ENCODE assay signal across 1 cellular context in the genomic region with DNA sequence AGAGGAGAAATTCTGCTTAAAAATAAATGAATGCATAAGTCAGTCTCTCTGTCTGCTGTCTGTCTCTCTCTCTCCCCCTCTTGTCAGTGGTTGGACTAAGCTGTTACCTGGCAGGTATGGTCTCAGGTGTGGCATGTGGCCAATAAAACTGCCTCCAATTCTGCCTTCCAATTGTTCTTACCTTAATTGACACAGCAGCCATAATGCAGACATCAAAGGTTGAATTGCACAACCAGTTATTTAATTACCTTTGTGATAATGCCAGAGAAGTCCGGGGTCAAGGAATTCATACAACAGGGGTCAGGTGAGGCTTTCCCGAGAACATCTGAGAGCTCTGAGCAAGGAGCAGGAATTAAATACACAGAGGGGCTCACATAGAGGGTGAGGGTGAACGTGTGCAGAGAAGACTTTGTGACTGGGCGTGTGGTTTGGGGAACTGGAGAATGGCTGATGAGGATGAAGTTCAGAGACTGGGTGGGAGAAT.
A peak's percentile ranks its signal among the peaks of the same experiment; 100 is the strongest.
TF ChIP-seq lines count a peak whose summit lies in the region.

No MANE protein-coding gene starts in this region.

TF ChIP-seq in HepG2, 621 proteins besides CTCF, POLR2A, EP300 and RAD21 (continued from another document and continues in another):
- TF ChIP-seq, protein P1, sequence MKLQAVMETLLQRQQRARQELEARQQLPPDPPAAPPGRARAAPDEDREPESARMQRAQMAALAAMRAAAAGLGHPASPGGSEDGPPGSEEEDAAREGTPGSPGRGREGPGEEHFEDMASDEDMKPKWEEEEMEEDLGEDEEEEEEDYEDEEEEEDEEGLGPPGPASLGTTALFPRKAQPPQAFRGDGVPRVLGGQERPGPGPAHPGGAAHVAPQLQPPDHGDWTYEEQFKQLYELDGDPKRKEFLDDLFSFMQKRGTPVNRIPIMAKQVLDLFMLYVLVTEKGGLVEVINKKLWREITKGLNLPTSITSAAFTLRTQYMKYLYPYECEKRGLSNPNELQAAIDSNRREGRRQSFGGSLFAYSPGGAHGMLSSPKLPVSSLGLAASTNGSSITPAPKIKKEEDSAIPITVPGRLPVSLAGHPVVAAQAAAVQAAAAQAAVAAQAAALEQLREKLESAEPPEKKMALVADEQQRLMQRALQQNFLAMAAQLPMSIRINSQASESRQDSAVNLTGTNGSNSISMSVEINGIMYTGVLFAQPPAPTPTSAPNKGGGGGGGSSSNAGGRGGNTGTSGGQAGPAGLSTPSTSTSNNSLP (IDR thresholded peaks at IDR 0.05; ENCODE audit: low read depth, low read length): peak; percentile 86
- TF ChIP-seq MEIS1 (CRISPR knock-in tag; IDR thresholded peaks at IDR 0.05; ENCODE audit: borderline replicate concordance): no peak
- TF ChIP-seq ZFP36 (IDR thresholded peaks at IDR 0.05; ENCODE audit: borderline replicate concordance, low read depth, low read length, partially characterized antibody): no peak
- TF ChIP-seq RXRA (CRISPR knock-in tag; IDR thresholded peaks at IDR 0.05): peak; percentile 45; the same call in 1 of the 2 replicates
- TF ChIP-seq ZNF317 (CRISPR knock-in tag; IDR thresholded peaks at IDR 0.05): peak; percentile 57; the same call in 1 of the 2 replicates
- TF ChIP-seq ZNF331 (CRISPR knock-in tag; IDR thresholded peaks at IDR 0.05): 0 out of 2 replicates have a peak, but pooled peaks have one; percentile 23
- TF ChIP-seq PRPF4 (IDR thresholded peaks at IDR 0.05; ENCODE audit: low read depth, low read length, poor library complexity, severe bottlenecking): no peak
- peak; percentile 48; the same call in 1 of the 2 replicates for TF ChIP-seq HDAC2 (CRISPR knock-in tag; IDR thresholded peaks at IDR 0.05)
- TF ChIP-seq, protein P2, sequence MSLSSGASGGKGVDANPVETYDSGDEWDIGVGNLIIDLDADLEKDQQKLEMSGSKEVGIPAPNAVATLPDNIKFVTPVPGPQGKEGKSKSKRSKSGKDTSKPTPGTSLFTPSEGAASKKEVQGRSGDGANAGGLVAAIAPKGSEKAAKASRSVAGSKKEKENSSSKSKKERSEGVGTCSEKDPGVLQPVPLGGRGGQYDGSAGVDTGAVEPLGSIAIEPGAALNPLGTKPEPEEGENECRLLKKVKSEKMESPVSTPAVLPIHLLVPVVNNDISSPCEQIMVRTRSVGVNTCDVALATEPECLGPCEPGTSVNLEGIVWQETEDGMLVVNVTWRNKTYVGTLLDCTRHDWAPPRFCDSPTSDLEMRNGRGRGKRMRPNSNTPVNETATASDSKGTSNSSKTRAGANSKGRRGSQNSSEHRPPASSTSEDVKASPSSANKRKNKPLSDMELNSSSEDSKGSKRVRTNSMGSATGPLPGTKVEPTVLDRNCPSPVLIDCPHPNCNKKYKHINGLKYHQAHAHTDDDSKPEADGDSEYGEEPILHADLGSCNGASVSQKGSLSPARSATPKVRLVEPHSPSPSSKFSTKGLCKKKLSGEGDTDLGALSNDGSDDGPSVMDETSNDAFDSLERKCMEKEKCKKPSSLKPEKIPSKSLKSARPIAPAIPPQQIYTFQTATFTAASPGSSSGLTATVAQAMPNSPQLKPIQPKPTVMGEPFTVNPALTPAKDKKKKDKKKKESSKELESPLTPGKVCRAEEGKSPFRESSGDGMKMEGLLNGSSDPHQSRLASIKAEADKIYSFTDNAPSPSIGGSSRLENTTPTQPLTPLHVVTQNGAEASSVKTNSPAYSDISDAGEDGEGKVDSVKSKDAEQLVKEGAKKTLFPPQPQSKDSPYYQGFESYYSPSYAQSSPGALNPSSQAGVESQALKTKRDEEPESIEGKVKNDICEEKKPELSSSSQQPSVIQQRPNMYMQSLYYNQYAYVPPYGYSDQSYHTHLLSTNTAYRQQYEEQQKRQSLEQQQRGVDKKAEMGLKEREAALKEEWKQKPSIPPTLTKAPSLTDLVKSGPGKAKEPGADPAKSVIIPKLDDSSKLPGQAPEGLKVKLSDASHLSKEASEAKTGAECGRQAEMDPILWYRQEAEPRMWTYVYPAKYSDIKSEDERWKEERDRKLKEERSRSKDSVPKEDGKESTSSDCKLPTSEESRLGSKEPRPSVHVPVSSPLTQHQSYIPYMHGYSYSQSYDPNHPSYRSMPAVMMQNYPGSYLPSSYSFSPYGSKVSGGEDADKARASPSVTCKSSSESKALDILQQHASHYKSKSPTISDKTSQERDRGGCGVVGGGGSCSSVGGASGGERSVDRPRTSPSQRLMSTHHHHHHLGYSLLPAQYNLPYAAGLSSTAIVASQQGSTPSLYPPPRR (CRISPR knock-in tag; IDR thresholded peaks at IDR 0.05; ENCODE audit: borderline replicate concordance): peak; percentile 24; the same call in 1 of the 2 replicates
- peak; percentile 77; the same call in 1 of the 2 replicates for TF ChIP-seq NCOR1 (IDR thresholded peaks at IDR 0.05; ENCODE audit: borderline replicate concordance, low read length)
- TF ChIP-seq ZEB1 (IDR thresholded peaks at IDR 0.05; ENCODE audit: insufficient replicate concordance, low read depth): peak; percentile 96
- TF ChIP-seq, protein P3, sequence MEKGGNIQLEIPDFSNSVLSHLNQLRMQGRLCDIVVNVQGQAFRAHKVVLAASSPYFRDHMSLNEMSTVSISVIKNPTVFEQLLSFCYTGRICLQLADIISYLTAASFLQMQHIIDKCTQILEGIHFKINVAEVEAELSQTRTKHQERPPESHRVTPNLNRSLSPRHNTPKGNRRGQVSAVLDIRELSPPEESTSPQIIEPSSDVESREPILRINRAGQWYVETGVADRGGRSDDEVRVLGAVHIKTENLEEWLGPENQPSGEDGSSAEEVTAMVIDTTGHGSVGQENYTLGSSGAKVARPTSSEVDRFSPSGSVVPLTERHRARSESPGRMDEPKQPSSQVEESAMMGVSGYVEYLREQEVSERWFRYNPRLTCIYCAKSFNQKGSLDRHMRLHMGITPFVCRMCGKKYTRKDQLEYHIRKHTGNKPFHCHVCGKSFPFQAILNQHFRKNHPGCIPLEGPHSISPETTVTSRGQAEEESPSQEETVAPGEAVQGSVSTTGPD (CRISPR knock-in tag; IDR thresholded peaks at IDR 0.05): peak; percentile 27; the same call in 1 of the 2 replicates
- 0 out of 2 replicates have a peak, but pooled peaks have one; percentile 24 for TF ChIP-seq FOSL2 (CRISPR knock-in tag; IDR thresholded peaks at IDR 0.05)
- TF ChIP-seq SOX5 (CRISPR knock-in tag; IDR thresholded peaks at IDR 0.05; ENCODE audit: borderline replicate concordance): peak; percentile 96
- TF ChIP-seq PPARG (CRISPR knock-in tag; conservative IDR thresholded peaks at IDR 0.05): 0 out of 2 replicates have a peak, but pooled peaks have one; percentile 22
- peak; percentile 48 for TF ChIP-seq ZMYM4 (CRISPR knock-in tag; IDR thresholded peaks at IDR 0.05)
- TF ChIP-seq SMAD9 (CRISPR knock-in tag; IDR thresholded peaks at IDR 0.05): no peak
- peak; percentile 35; the same call in 1 of the 2 replicates for TF ChIP-seq KDM6A (CRISPR knock-in tag; IDR thresholded peaks at IDR 0.05; ENCODE audit: low read depth)
- peak; percentile 65 for TF ChIP-seq RXRB (CRISPR knock-in tag; IDR thresholded peaks at IDR 0.05; ENCODE audit: borderline replicate concordance)
- TF ChIP-seq GATAD2A (CRISPR knock-in tag; IDR thresholded peaks at IDR 0.05): peak; percentile 78
- peak; percentile 39 for TF ChIP-seq FOXA3 (CRISPR knock-in tag; IDR thresholded peaks at IDR 0.05)
- TF ChIP-seq FOXA1 (IDR thresholded peaks at IDR 0.05): no peak
- TF ChIP-seq FOXA1 (CRISPR knock-in tag; IDR thresholded peaks at IDR 0.05): peak; percentile 53; the same call in 1 of the 2 replicates
- peak; percentile 76; the same call in 1 of the 2 replicates for TF ChIP-seq TCF7L2 (IDR thresholded peaks at IDR 0.05; ENCODE audit: low read depth, low read length)
- no peak for TF ChIP-seq POLR2AphosphoS2 (IDR thresholded peaks at IDR 0.05; ENCODE audit: low read depth, low read length)
- peak; percentile 73 for TF ChIP-seq TEAD3 (CRISPR knock-in tag; optimal IDR thresholded peaks at IDR 0.05; ENCODE audit: borderline replicate concordance)
- TF ChIP-seq, protein P4, sequence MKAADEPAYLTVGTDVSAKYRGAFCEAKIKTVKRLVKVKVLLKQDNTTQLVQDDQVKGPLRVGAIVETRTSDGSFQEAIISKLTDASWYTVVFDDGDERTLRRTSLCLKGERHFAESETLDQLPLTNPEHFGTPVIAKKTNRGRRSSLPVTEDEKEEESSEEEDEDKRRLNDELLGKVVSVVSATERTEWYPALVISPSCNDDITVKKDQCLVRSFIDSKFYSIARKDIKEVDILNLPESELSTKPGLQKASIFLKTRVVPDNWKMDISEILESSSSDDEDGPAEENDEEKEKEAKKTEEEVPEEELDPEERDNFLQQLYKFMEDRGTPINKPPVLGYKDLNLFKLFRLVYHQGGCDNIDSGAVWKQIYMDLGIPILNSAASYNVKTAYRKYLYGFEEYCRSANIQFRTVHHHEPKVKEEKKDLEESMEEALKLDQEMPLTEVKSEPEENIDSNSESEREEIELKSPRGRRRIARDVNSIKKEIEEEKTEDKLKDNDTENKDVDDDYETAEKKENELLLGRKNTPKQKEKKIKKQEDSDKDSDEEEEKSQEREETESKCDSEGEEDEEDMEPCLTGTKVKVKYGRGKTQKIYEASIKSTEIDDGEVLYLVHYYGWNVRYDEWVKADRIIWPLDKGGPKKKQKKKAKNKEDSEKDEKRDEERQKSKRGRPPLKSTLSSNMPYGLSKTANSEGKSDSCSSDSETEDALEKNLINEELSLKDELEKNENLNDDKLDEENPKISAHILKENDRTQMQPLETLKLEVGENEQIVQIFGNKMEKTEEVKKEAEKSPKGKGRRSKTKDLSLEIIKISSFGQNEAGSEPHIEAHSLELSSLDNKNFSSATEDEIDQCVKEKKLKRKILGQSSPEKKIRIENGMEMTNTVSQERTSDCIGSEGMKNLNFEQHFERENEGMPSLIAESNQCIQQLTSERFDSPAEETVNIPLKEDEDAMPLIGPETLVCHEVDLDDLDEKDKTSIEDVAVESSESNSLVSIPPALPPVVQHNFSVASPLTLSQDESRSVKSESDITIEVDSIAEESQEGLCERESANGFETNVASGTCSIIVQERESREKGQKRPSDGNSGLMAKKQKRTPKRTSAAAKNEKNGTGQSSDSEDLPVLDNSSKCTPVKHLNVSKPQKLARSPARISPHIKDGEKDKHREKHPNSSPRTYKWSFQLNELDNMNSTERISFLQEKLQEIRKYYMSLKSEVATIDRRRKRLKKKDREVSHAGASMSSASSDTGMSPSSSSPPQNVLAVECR (CRISPR knock-in tag; IDR thresholded peaks at IDR 0.05; ENCODE audit: borderline replicate concordance): 0 out of 2 replicates have a peak, but pooled peaks have one; percentile 17
- 0 out of 2 replicates have a peak, but pooled peaks have one; percentile 21 for TF ChIP-seq ZBTB21 (CRISPR knock-in tag; IDR thresholded peaks at IDR 0.05)
- TF ChIP-seq NCOA1 (CRISPR knock-in tag; IDR thresholded peaks at IDR 0.05): peak; percentile 59; the same call in 1 of the 2 replicates
- TF ChIP-seq NCOA2 (CRISPR knock-in tag; IDR thresholded peaks at IDR 0.05): peak; percentile 82
- TF ChIP-seq PHF21A (CRISPR knock-in tag; IDR thresholded peaks at IDR 0.05): 0 out of 2 replicates have a peak, but pooled peaks have one; percentile 21
- TF ChIP-seq, protein P5, sequence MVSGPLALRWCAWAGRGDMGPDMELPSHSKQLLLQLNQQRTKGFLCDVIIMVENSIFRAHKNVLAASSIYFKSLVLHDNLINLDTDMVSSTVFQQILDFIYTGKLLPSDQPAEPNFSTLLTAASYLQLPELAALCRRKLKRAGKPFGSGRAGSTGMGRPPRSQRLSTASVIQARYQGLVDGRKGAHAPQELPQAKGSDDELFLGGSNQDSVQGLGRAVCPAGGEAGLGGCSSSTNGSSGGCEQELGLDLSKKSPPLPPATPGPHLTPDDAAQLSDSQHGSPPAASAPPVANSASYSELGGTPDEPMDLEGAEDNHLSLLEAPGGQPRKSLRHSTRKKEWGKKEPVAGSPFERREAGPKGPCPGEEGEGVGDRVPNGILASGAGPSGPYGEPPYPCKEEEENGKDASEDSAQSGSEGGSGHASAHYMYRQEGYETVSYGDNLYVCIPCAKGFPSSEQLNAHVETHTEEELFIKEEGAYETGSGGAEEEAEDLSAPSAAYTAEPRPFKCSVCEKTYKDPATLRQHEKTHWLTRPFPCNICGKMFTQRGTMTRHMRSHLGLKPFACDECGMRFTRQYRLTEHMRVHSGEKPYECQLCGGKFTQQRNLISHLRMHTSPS (CRISPR knock-in tag; IDR thresholded peaks at IDR 0.05; ENCODE audit: low read depth): no peak
- TF ChIP-seq TCF7 (IDR thresholded peaks at IDR 0.05; ENCODE audit: low read depth): peak; percentile 85
- no peak for TF ChIP-seq CREB1 (IDR thresholded peaks at IDR 0.05)
- TF ChIP-seq CREB1 (CRISPR knock-in tag; IDR thresholded peaks at IDR 0.05): peak; percentile 41; the same call in 1 of the 2 replicates
- TF ChIP-seq CEBPB (IDR thresholded peaks at IDR 0.05; ENCODE audit: borderline replicate concordance, low read depth, low read length): peak; percentile 84
- TF ChIP-seq, protein P6, sequence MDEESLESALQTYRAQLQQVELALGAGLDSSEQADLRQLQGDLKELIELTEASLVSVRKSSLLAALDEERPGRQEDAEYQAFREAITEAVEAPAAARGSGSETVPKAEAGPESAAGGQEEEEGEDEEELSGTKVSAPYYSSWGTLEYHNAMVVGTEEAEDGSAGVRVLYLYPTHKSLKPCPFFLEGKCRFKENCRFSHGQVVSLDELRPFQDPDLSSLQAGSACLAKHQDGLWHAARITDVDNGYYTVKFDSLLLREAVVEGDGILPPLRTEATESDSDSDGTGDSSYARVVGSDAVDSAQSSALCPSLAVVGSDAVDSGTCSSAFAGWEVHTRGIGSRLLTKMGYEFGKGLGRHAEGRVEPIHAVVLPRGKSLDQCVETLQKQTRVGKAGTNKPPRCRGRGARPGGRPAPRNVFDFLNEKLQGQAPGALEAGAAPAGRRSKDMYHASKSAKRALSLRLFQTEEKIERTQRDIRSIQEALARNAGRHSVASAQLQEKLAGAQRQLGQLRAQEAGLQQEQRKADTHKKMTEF (CRISPR knock-in tag; IDR thresholded peaks at IDR 0.05): peak; percentile 37; the same call in 1 of the 2 replicates
- TF ChIP-seq ZNF792 (CRISPR knock-in tag; IDR thresholded peaks at IDR 0.05): 0 out of 2 replicates have a peak, but pooled peaks have one; percentile 29
- peak; percentile 68; the same call in 1 of the 2 replicates for TF ChIP-seq HHEX (CRISPR knock-in tag; IDR thresholded peaks at IDR 0.05)
- TF ChIP-seq, protein P7, sequence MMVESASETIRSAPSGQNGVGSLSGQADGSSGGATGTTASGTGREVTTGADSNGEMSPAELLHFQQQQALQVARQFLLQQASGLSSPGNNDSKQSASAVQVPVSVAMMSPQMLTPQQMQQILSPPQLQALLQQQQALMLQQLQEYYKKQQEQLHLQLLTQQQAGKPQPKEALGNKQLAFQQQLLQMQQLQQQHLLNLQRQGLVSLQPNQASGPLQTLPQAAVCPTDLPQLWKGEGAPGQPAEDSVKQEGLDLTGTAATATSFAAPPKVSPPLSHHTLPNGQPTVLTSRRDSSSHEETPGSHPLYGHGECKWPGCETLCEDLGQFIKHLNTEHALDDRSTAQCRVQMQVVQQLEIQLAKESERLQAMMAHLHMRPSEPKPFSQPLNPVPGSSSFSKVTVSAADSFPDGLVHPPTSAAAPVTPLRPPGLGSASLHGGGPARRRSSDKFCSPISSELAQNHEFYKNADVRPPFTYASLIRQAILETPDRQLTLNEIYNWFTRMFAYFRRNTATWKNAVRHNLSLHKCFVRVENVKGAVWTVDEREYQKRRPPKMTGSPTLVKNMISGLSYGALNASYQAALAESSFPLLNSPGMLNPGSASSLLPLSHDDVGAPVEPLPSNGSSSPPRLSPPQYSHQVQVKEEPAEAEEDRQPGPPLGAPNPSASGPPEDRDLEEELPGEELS (CRISPR knock-in tag; IDR thresholded peaks at IDR 0.05): peak; percentile 20; the same call in 1 of the 2 replicates
- TF ChIP-seq, protein P8, sequence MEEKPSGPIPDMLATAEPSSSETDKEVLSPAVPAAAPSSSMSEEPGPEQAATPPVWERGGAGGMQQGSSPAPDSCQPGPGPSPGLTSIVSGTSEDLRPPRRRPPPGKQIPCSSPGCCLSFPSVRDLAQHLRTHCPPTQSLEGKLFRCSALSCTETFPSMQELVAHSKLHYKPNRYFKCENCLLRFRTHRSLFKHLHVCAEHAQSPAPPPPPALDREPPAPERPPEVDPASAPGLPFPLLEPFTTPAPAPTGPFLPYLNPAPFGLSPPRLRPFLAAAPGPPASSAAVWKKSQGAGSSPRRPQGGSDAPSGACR (CRISPR knock-in tag; IDR thresholded peaks at IDR 0.05): 0 out of 2 replicates have a peak, but pooled peaks have one; percentile 28
